In the genomic region with DNA sequence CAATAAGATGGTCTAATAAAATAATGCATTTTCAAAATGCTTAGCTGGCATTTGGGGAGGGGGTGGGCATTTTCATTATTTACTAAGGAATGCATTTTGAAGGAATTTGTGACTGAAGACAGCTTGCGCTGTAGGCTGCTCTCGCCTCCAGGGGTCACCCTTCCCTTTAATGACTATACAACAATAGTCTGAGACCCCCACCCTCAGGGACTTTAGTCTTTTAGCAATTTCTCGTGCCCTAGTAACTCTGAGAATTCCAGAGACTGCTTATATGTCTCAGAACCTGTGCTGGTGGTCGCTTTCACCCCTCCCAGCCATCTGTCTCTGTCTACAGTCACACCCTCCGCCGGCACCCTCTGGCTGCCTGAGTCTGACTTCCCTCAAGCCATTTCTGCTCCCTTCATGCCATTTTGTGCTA, we compare ENCODE assay signal across 9 cellular contexts.
DNase-seq lines count a peak whose midpoint lies in the region; ATAC-seq and TF ChIP-seq lines count a peak whose summit lies in the region.
"Had no signal": no experiment of that assay in that cellular context is flagged by ENCODE, and none has a peak within 500 bp of the region (broad histone marks: within the 10 kb centered on the region; RNA-seq: fewer than 3 reads in every experiment).

No MANE protein-coding gene starts in this region.

- H3K27me3 Mint-ChIP-seq in osteocyte (ENCODE audit: unreplicated experiment), result no peaks in the 10 kb centered on the region
- H3K27me3 Mint-ChIP-seq in activated CD8-positive, alpha-beta memory T cell treated with anti-CD3 and anti-CD28 coated beads, Interleukin-2, amount 10 ng/mL, durations not matched to agents 7 days and 5 days, result no peaks in the 10 kb centered on the region

- no peak overlapping the region for H3K27ac Mint-ChIP-seq in osteocyte (ENCODE audit: unreplicated experiment)
- no peak overlapping the region for H3K27ac Mint-ChIP-seq in activated CD8-positive, alpha-beta memory T cell treated with anti-CD3 and anti-CD28 coated beads, Interleukin-2, amount 10 ng/mL, durations not matched to agents 7 days and 5 days

- H3K4me3 Mint-ChIP-seq in osteocyte (ENCODE audit: unreplicated experiment), result no peak overlapping the region
- no peak overlapping the region for H3K4me3 Mint-ChIP-seq in activated CD8-positive, alpha-beta memory T cell treated with anti-CD3 and anti-CD28 coated beads, Interleukin-2, amount 10 ng/mL, durations not matched to agents 7 days and 5 days

- H3K4me3 ChIP-seq in MG63, result no peak overlapping the region
- H3K4me3 ChIP-seq: SJSA1 had no signal

- no peak for ATAC-seq in activated CD8-positive, alpha-beta memory T cell treated with anti-CD3 and anti-CD28 coated beads, Interleukin-2, amount 10 ng/mL, durations not matched to agents 7 days and 5 days

- H3K36me3 Mint-ChIP-seq in osteocyte (ENCODE audit: unreplicated experiment), result no peaks in the 10 kb centered on the region
- H3K36me3 Mint-ChIP-seq in activated CD8-positive, alpha-beta memory T cell treated with anti-CD3 and anti-CD28 coated beads, Interleukin-2, amount 10 ng/mL, durations not matched to agents 7 days and 5 days, result no peaks in the 10 kb centered on the region

- H3K27me3 ChIP-seq in MG63, result no peaks in the 10 kb centered on the region
- H3K27me3 ChIP-seq: SJSA1 had no signal

- H3K36me3 ChIP-seq in MG63, result no peaks in the 10 kb centered on the region
- H3K36me3 ChIP-seq: SJSA1 had no signal

- TF ChIP-seq CTCF in GM13977 (IDR thresholded peaks at IDR 0.05; ENCODE audit: extremely low read depth, insufficient read depth, missing control alignments), result peak; percentile 54
- peak; percentile 67 for TF ChIP-seq CTCF in osteocyte (IDR thresholded peaks at IDR 0.05)

- no peaks in the 10 kb centered on the region for H3K9me3 ChIP-seq in MG63
- H3K9me3 ChIP-seq: SJSA1 had no signal

- peaks cover 36% of the 10 kb centered on the region for H3K4me1 Mint-ChIP-seq in osteocyte (ENCODE audit: unreplicated experiment)
- no peaks in the 10 kb centered on the region for H3K4me1 Mint-ChIP-seq in activated CD8-positive, alpha-beta memory T cell treated with anti-CD3 and anti-CD28 coated beads, Interleukin-2, amount 10 ng/mL, durations not matched to agents 7 days and 5 days

- DNase-seq in GM13977 (ENCODE audit: low spot score) (no peak), MG63 (peak; percentile 19), dermis blood vessel endothelial cell (peak; percentile 61), osteocyte (ENCODE audit: extremely low spot score, unreplicated experiment) (no peak), MV-4-11 (lab: John Stamatoyannopoulos, UW) (no peak)
- no peak for DNase-seq in activated CD8-positive, alpha-beta memory T cell treated with anti-CD3 and anti-CD28 coated beads, Interleukin-2, amount 10 ng/mL, durations not matched to agents 7 days and 5 days
- DNase-seq in effector CD8-positive, alpha-beta T cell (lab: John Stamatoyannopoulos, UW), result no peak
- DNase-seq: cerebellar nuclear complex had no signal

- CTCF ChIA-PET in activated CD8-positive, alpha-beta memory T cell treated with anti-CD3 and anti-CD28 coated beads, Interleukin-2, amount 10 ng/mL, durations not matched to agents 7 days and 5 days (lab: Charles Lee), result no interaction called here

- no peaks in the 10 kb centered on the region for H3K9me3 Mint-ChIP-seq in osteocyte (ENCODE audit: unreplicated experiment)
- H3K9me3 Mint-ChIP-seq in activated CD8-positive, alpha-beta memory T cell treated with anti-CD3 and anti-CD28 coated beads, Interleukin-2, amount 10 ng/mL, durations not matched to agents 7 days and 5 days (ENCODE audit: low read depth), result peaks cover 2% of the 10 kb centered on the region

- in situ Hi-C loops in GM13977 (cut with MboI; ENCODE audit: low pct_unique_long_range_greater_than_20kb, low sequenced_read_pairs, unreplicated experiment), result no loop called here

Comparison
In these comparisons a context has a peak if more than half of its experiments do, and no peak if none do; other contexts are left out.
1. DNase-seq: peak in MG63 (single experiment) and dermis blood vessel endothelial cell (single experiment); none in GM13977 (single experiment), osteocyte (single experiment), MV-4-11 (single experiment), activated CD8-positive, alpha-beta memory T cell treated with anti-CD3 and anti-CD28 coated beads, Interleukin-2, amount 10 ng/mL, durations not matched to agents 7 days and 5 days (single experiment) and effector CD8-positive, alpha-beta T cell (single experiment).